15 cellular contexts compared by ENCODE assay signal in the genomic region with DNA sequence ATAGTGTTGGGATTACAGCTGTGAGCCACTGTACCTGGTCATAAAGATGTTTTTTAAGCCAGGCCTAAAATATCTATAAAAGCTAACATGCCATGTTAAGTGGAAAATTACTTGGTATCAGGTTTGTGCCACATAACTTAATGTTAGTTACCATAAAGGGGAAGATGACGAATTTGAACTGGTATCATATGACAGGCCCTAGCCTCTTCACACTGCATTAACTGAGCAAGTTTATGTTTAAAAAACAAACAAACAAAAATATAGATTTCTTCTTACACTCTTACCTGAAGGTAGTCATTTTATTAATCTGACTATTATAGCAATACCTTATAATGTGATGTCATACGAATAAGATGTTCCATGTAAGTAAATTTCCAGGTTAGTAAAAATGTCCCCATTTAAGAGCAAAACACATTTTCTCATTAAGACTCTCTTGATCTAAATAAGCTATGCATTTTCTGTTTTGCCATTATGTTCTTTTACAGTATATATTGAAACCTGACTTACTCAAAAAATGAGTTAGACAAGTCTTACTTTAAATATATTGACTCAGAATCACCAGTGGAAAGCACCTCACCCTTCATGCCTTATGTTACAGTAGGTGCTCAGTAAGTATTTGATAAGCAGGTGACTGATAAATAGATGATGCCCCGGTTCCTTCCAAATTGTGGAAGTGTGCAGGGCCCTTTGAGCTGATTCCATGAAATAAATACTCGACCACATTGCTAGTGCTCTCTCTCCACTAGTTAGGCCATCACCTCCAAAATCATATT.
A peak's percentile ranks its signal among the peaks of the same experiment; 100 is the strongest.
DNase-seq lines count a peak whose midpoint lies in the region; ATAC-seq and FAIRE-seq lines count a peak whose summit lies in the region.
"Had no signal": no experiment of that assay in that cellular context is flagged by ENCODE, and none has a peak within 500 bp of the region (broad histone marks: within the 10 kb centered on the region; RNA-seq: fewer than 3 reads in every experiment).

No MANE protein-coding gene starts in this region.

- H3K27me3 Mint-ChIP-seq in T-helper 1 cell treated with Interleukin-12 subunit alpha and Interleukin-12 subunit beta and Interleukin-4 antibody, amounts not matched to agents 30 μg/mL and 1 μg/mL, for 36 hours (ENCODE audit: low read depth), result no peaks in the 10 kb centered on the region
- no peaks in the 10 kb centered on the region for H3K27me3 Mint-ChIP-seq in memory B cell

- DNase-seq in NCI-H2107 treated with DMSO at 0.1 percent for 48 hours (lab: John Stamatoyannopoulos, UW; ENCODE audit: unreplicated experiment) (peak; percentile 1), NCI-H2107 (lab: John Stamatoyannopoulos, UW) (no peak), GM19239 (ENCODE audit: insufficient read length, low spot score) (no peak), memory B cell (ENCODE audit: low spot score in 2 of 2) (no peak), SKM-1 (lab: John Stamatoyannopoulos, UW; ENCODE audit: unreplicated experiment) (no peak), frontal cortex (ENCODE audit: low spot score in 2 of 2) (no peak)
- DNase-seq: DMS153, foreskin melanocyte, left colon, NCI-H2029 treated with DMSO at 0.1 percent for 48 hours, PC-3 had no signal

- H3K9me3 Mint-ChIP-seq in T-helper 1 cell treated with Interleukin-12 subunit alpha and Interleukin-12 subunit beta and Interleukin-4 antibody, amounts not matched to agents 30 μg/mL and 1 μg/mL, for 36 hours, result no peaks in the 10 kb centered on the region
- no peaks in the 10 kb centered on the region for H3K9me3 Mint-ChIP-seq in memory B cell

- FAIRE-seq in GM19239 (lab: Jason Lieb, UNC) (peak; percentile 48), frontal cortex (lab: Jason Lieb, UNC) (no peak)
- FAIRE-seq: colon, GM12892 had no signal

- peaks cover 67% of the 10 kb centered on the region for H3K36me3 Mint-ChIP-seq in T-helper 1 cell treated with Interleukin-12 subunit alpha and Interleukin-12 subunit beta and Interleukin-4 antibody, amounts not matched to agents 30 μg/mL and 1 μg/mL, for 36 hours (ENCODE audit: low read depth)
- peaks cover 28% of the 10 kb centered on the region for H3K36me3 Mint-ChIP-seq in memory B cell

- no peak overlapping the region for H3K4me3 Mint-ChIP-seq in T-helper 1 cell treated with Interleukin-12 subunit alpha and Interleukin-12 subunit beta and Interleukin-4 antibody, amounts not matched to agents 30 μg/mL and 1 μg/mL, for 36 hours
- no peak overlapping the region for H3K4me3 Mint-ChIP-seq in memory B cell

- H3K27ac Mint-ChIP-seq in T-helper 1 cell treated with Interleukin-12 subunit alpha and Interleukin-12 subunit beta and Interleukin-4 antibody, amounts not matched to agents 30 μg/mL and 1 μg/mL, for 36 hours, result peak overlapping the region; percentile 80
- peak overlapping the region; percentile 93 for H3K27ac Mint-ChIP-seq in memory B cell

- no peak for ATAC-seq in memory B cell (ENCODE audit: low read depth)
- ATAC-seq in HG02759 (IDR thresholded peaks at IDR 0.05; ENCODE audit: unreplicated experiment), result no peak
- ATAC-seq: left colon, PC-3 had no signal

- peaks cover 75% of the 10 kb centered on the region for H3K4me1 Mint-ChIP-seq in T-helper 1 cell treated with Interleukin-12 subunit alpha and Interleukin-12 subunit beta and Interleukin-4 antibody, amounts not matched to agents 30 μg/mL and 1 μg/mL, for 36 hours (ENCODE audit: low read depth)
- H3K4me1 Mint-ChIP-seq in memory B cell, result peaks cover 24% of the 10 kb centered on the region
